Comparison of ENCODE assay signal across 27 cellular contexts in genomic region chr4:73947239-73947985, GRCh38. TPM values are rescaled to one million over a fixed set of nuclear protein-coding genes. Genes with fewer than 3 reads are reported as not detected.
A peak's percentile ranks its signal among the peaks of the same experiment; 100 is the strongest.
DNase-seq lines count a peak whose midpoint lies in the region; ATAC-seq, FAIRE-seq and TF ChIP-seq lines count a peak whose summit lies in the region.
"Had no signal": no experiment of that assay in that cellular context is flagged by ENCODE, and none has a peak within 500 bp of the region (broad histone marks: within the 10 kb centered on the region; RNA-seq: fewer than 3 reads in every experiment).

No MANE protein-coding gene starts in this region.

- no peak overlapping the region for H3K4me2 ChIP-seq in K562 (ENCODE audit: insufficient read depth, low read length)
- H3K4me2 ChIP-seq: BLaER1 had no signal

- H3K27ac ChIP-seq in ACC112 (ENCODE audit: low read depth, low read length): no peak overlapping the region
- H3K27ac ChIP-seq in K562 (ENCODE audit: extremely low read depth, low read depth, low read length): no peak overlapping the region
- H3K27ac ChIP-seq: BLaER1, SJSA1 had no signal

- CTCF ChIA-PET in K562 (lab: Yijun Ruan, JAX; ENCODE audit: low intra/inter-chr PET ratio): no interaction called here

- peak; percentile 8 for DNase-seq in DMS79 treated with DMSO at 0.1 percent for 48 hours (lab: John Stamatoyannopoulos, UW)
- no peak for DNase-seq in DMS79 (lab: John Stamatoyannopoulos, UW)
- DNase-seq in NCI-H69 (lab: John Stamatoyannopoulos, UW): peak; percentile 35
- DNase-seq in K562 (ENCODE audit: extremely low read depth in 1 of 4, low spot score in 3 of 4): no peak
- no peak for DNase-seq in activated gamma-delta T cell treated with Interleukin-2 at 50 U/mL for 16 hours
- no peak for DNase-seq in hypothalamus (lab: John Stamatoyannopoulos, UW)
- DNase-seq: CD4-positive, alpha-beta T cell; Kasumi-1; NCI-H1105 treated with DMSO at 0.1 percent for 48 hours; NCI-H1694 treated with DMSO at 0.1 percent for 48 hours; NCI-H446; NCI-H524 treated with DMSO at 0.1 percent for 48 hours; Right ventricle myocardium superior; RPMI8226; T-helper 2 cell had no signal

- TF ChIP-seq RAD21 in K562 (CRISPR knock-in tag; conservative IDR thresholded peaks at IDR 0.05 in 1 of 2, IDR thresholded peaks at IDR 0.05 in 1 of 2): no peak

- FAIRE-seq in K562 (lab: Jason Lieb, UNC): no peak
- FAIRE-seq: H54, HepG2 had no signal

- H3K4me3 ChIP-seq in ACC112 (ENCODE audit: low read depth, low read length): no peak overlapping the region
- H3K4me3 ChIP-seq in K562: no peak overlapping the region
- H3K4me3 ChIP-seq: BLaER1, SJSA1 had no signal

- no peaks in the 10 kb centered on the region for H3K9me3 ChIP-seq in K562 (replicated peaks; ENCODE audit: control insufficient read depth, insufficient read depth, low read depth, low read length)
- H3K9me3 ChIP-seq: BLaER1, SJSA1 had no signal

- WGBS in K562 (ENCODE audit: insufficient coverage, low coverage, missing lambda C conversion rate): 41% methylated on average over 3 of the region's 3 CpGs

- H3K36me3 ChIP-seq in ACC112 (ENCODE audit: insufficient read depth, low read length) (no peaks in the 10 kb centered on the region), K562 (ENCODE audit: control insufficient read depth, insufficient read depth, low read length) (no peaks in the 10 kb centered on the region)
- H3K36me3 ChIP-seq: BLaER1, SJSA1 had no signal

- POLR2A ChIA-PET in K562 (lab: Yijun Ruan, JAX): interaction anchor here (0.5 to 1.7 kb wide), 3 partner anchors 17 to 152 kb away, joined by 3 to 5 read pairs (median 3); partner anchors contain the start of gene CXCL2

- no TSS peak for BruUV-seq in K562 (replicated peaks; lab: Mats Ljungman, UMichigan)

- TF ChIP-seq EP300 in K562 (IDR thresholded peaks at IDR 0.05; ENCODE audit: low read length): no peak

- H2AFZ ChIP-seq in ACC112 (ENCODE audit: low read length, unreplicated experiment): peak overlapping the region; percentile 36
- no peak overlapping the region for H2AFZ ChIP-seq in K562 (ENCODE audit: low read depth, low read length)

- no peak for TF ChIP-seq CTCF in K562 (IDR thresholded peaks at IDR 0.05 in 2 of 3, conservative IDR thresholded peaks at IDR 0.05 in 1 of 3; ENCODE audit: insufficient read depth in 2 of 3, low read depth in 1 of 3, low read length in 3 of 3)

- no peak overlapping the region for H3K9ac ChIP-seq in K562 (ENCODE audit: insufficient read depth in 1 of 2, low read depth in 2 of 2, low read length in 2 of 2)
- H3K9ac ChIP-seq: BLaER1 had no signal

- intact Hi-C loops in K562 (cut with micrococcal nuclease): no loop called here

- H4K20me1 ChIP-seq in K562 (replicated peaks; ENCODE audit: control insufficient read depth, insufficient read depth, low read length): no peaks in the 10 kb centered on the region
- H4K20me1 ChIP-seq: BLaER1 had no signal

- no peaks in the 10 kb centered on the region for H3K4me1 ChIP-seq in ACC112 (ENCODE audit: control insufficient read depth, insufficient read depth, low read length, unreplicated experiment)
- peaks cover 2 to 7% of the 10 kb centered on the region in 2 experiments; a peak in 4 of 5 replicates for H3K4me1 ChIP-seq in K562 (replicated peaks in 1 of 2; ENCODE audit: control insufficient read depth in 2 of 2, insufficient read depth in 2 of 2, low read length in 2 of 2)
- H3K4me1 ChIP-seq: BLaER1, SJSA1 had no signal

- H3K9me1 ChIP-seq in K562 (ENCODE audit: control insufficient read depth, insufficient read depth, low read length): no peaks in the 10 kb centered on the region

- in situ Hi-C loops in K562 (cut with MboI): no loop called here

- H3K79me2 ChIP-seq in ACC112 (ENCODE audit: control insufficient read depth, insufficient read depth, low read length, unreplicated experiment) (no peaks in the 10 kb centered on the region), K562 (ENCODE audit: control insufficient read depth, insufficient read depth, low read length) (no peaks in the 10 kb centered on the region)

- no peak for TF ChIP-seq POLR2A in K562 (conservative IDR thresholded peaks at IDR 0.05)

- no peak for ATAC-seq in K562
- ATAC-seq in HG03469 (IDR thresholded peaks at IDR 0.05; ENCODE audit: unreplicated experiment): no peak
- ATAC-seq: HepG2 had no signal

- H3K27me3 ChIP-seq in ACC112 (ENCODE audit: insufficient read depth, low read length): no peaks in the 10 kb centered on the region
- no peaks in the 10 kb centered on the region for H3K27me3 ChIP-seq in K562 (ENCODE audit: control insufficient read depth in 2 of 2, insufficient read depth in 2 of 2, low read length in 2 of 2)
- H3K27me3 ChIP-seq: BLaER1 had no signal

TF ChIP-seq in K562, 482 proteins besides CTCF, POLR2A, EP300 and RAD21:
- TF ChIP-seq FIP1L1 (IDR thresholded peaks at IDR 0.05; ENCODE audit: low read depth, low read length, poor library complexity, severe bottlenecking) (no peak), NFIC (IDR thresholded peaks at IDR 0.05) (peak; percentile 42; the same call in 1 of the 2 replicates)

RNA-seq across cellular contexts. Expression of gene PF4, which starts 34.4 kb away (rescaled TPM):
- not detected in 2 replicates for total RNA-seq in K562 (2011; cell fraction: chromatin; rRNA removed; ENCODE audit: low replicate concordance)
- not detected in 2 replicates for total RNA-seq in K562 (2011; cell fraction: nucleolus; rRNA removed)
- not detected in 2 replicates for total RNA-seq in K562 (2011; cell fraction: nucleoplasm; rRNA removed)
- total RNA-seq in K562 (2014; rRNA removed) (not detected in 2 replicates), K562 (2014; rRNA removed; fragmentation: Illumina TruSeq; extraction: Trizol) (not detected in 2 replicates), K562 (2015; rRNA removed; fragmentation: Illumina TruSeq; extraction: Trizol) (not detected in 2 replicates), K562 (2021) (not detected in 2 replicates)
- polyA plus RNA-seq in K562 (2011; rRNA removed) (not detected in 2 replicates), K562 (2014; fragmentation: Illumina TruSeq; extraction: Trizol) (not detected in 2 replicates), K562 (2014; fragmentation: Nextera tagmentation; extraction: Ambion mirVana) (under 1 TPM in 1 of 2 experiments, not detected in 1; 0.11 TPM), K562 (2014; rRNA removed) (not detected in 2 replicates)
- not detected in 2 replicates for polyA plus RNA-seq in K562 (2011; cell fraction: cytosol; rRNA removed)
- not detected in 2 replicates for polyA plus RNA-seq in K562 (2011; cell fraction: nucleus; rRNA removed)
- polyA plus RNA-seq in K562 (2012): not detected in 2 replicates
- not detected in 2 replicates for polyA minus RNA-seq in K562 (2011; rRNA and poly(A)+ RNA removed)
- polyA minus RNA-seq in K562 (2011; cell fraction: cytosol; rRNA and poly(A)+ RNA removed): not detected in 2 replicates
- polyA minus RNA-seq in K562 (2011; cell fraction: nucleus; rRNA and poly(A)+ RNA removed): not detected in 2 replicates
- total RNA-seq: A172; CD4-positive, alpha-beta T cell; Daoy; G401; HepG2; HT1080; MCF 10A; Right ventricle myocardium superior; SJSA1 had no signal
- polyA plus RNA-seq: AG04450, HepG2 had no signal

RNA-seq across cellular contexts. Expression of gene PPBP, which starts 40.6 kb away (rescaled TPM):
- not detected in 2 replicates for total RNA-seq in K562 (2011; cell fraction: chromatin; rRNA removed; ENCODE audit: low replicate concordance)
- total RNA-seq in K562 (2011; cell fraction: nucleolus; rRNA removed): not detected in 2 replicates
- 0.66 TPM in 1 of 2 replicates, not detected in the other for total RNA-seq in K562 (2011; cell fraction: nucleoplasm; rRNA removed)
- total RNA-seq in K562 (2014; rRNA removed) (0.37 TPM in 1 of 2 replicates, not detected in the other), K562 (2014; rRNA removed; fragmentation: Illumina TruSeq; extraction: Trizol) (0.29 TPM in 1 of 2 replicates, not detected in the other), K562 (2015; rRNA removed; fragmentation: Illumina TruSeq; extraction: Trizol) (0.22 TPM in 1 of 2 replicates, not detected in the other), K562 (2021) (not detected in 2 replicates)
- polyA plus RNA-seq in K562 (2011; rRNA removed) (0.15 and 0.38 TPM in 2 replicates), K562 (2014; fragmentation: Illumina TruSeq; extraction: Trizol) (0.28 TPM in 1 of 2 replicates, not detected in the other), K562 (2014; fragmentation: Nextera tagmentation; extraction: Ambion mirVana) (under 1 TPM; 0.17 to 0.55 TPM), K562 (2014; rRNA removed) (not detected in 2 replicates)
- polyA plus RNA-seq in K562 (2011; cell fraction: cytosol; rRNA removed): 0.12 and 0.57 TPM in 2 replicates
- polyA plus RNA-seq in K562 (2011; cell fraction: nucleus; rRNA removed): not detected in 2 replicates
- 0.35 and 0.50 TPM in 2 replicates for polyA plus RNA-seq in K562 (2012)
- polyA minus RNA-seq in K562 (2011; rRNA and poly(A)+ RNA removed): not detected in 2 replicates
- not detected in 2 replicates for polyA minus RNA-seq in K562 (2011; cell fraction: cytosol; rRNA and poly(A)+ RNA removed)
- polyA minus RNA-seq in K562 (2011; cell fraction: nucleus; rRNA and poly(A)+ RNA removed): not detected in 2 replicates
- total RNA-seq: A172, Daoy, G401, HepG2, HT1080, MCF 10A, SJSA1 had no signal
- polyA plus RNA-seq: AG04450, HepG2 had no signal

RNA-seq across cellular contexts. Expression of gene CXCL5, which starts 51.1 kb away (rescaled TPM):
- total RNA-seq in K562 (2011; cell fraction: chromatin; rRNA removed; ENCODE audit: low replicate concordance): not detected in 2 replicates
- not detected in 2 replicates for total RNA-seq in K562 (2011; cell fraction: nucleolus; rRNA removed)
- total RNA-seq in K562 (2011; cell fraction: nucleoplasm; rRNA removed): not detected in 2 replicates
- total RNA-seq in K562 (2014; rRNA removed) (not detected in 2 replicates), K562 (2014; rRNA removed; fragmentation: Illumina TruSeq; extraction: Trizol) (not detected in 2 replicates), K562 (2015; rRNA removed; fragmentation: Illumina TruSeq; extraction: Trizol) (not detected in 2 replicates), K562 (2021) (not detected in 2 replicates)
- polyA plus RNA-seq in K562 (2011; rRNA removed) (not detected in 2 replicates), K562 (2014; fragmentation: Illumina TruSeq; extraction: Trizol) (not detected in 2 replicates), K562 (2014; fragmentation: Nextera tagmentation; extraction: Ambion mirVana) (not detected), K562 (2014; rRNA removed) (not detected in 2 replicates)
- polyA plus RNA-seq in K562 (2011; cell fraction: cytosol; rRNA removed): not detected in 2 replicates
- polyA plus RNA-seq in K562 (2011; cell fraction: nucleus; rRNA removed): not detected in 2 replicates
- polyA plus RNA-seq in K562 (2012): not detected in 2 replicates
- not detected in 2 replicates for polyA minus RNA-seq in K562 (2011; rRNA and poly(A)+ RNA removed)
- not detected in 2 replicates for polyA minus RNA-seq in K562 (2011; cell fraction: cytosol; rRNA and poly(A)+ RNA removed)
- not detected in 2 replicates for polyA minus RNA-seq in K562 (2011; cell fraction: nucleus; rRNA and poly(A)+ RNA removed)
- total RNA-seq: A172; CD4-positive, alpha-beta T cell; Daoy; G401; HepG2; SJSA1 had no signal
- polyA plus RNA-seq: HepG2 had no signal

Comparison
In these comparisons a context has a peak if more than half of its experiments do, and no peak if none do; other contexts are left out.
1. DNase-seq: peak in DMS79 treated with DMSO at 0.1 percent for 48 hours (single experiment) and NCI-H69 (single experiment); none in DMS79 (single experiment), K562 (0 of 4), activated gamma-delta T cell treated with Interleukin-2 at 50 U/mL for 16 hours (single experiment) and hypothalamus (0 of 51).